In the genomic region with DNA sequence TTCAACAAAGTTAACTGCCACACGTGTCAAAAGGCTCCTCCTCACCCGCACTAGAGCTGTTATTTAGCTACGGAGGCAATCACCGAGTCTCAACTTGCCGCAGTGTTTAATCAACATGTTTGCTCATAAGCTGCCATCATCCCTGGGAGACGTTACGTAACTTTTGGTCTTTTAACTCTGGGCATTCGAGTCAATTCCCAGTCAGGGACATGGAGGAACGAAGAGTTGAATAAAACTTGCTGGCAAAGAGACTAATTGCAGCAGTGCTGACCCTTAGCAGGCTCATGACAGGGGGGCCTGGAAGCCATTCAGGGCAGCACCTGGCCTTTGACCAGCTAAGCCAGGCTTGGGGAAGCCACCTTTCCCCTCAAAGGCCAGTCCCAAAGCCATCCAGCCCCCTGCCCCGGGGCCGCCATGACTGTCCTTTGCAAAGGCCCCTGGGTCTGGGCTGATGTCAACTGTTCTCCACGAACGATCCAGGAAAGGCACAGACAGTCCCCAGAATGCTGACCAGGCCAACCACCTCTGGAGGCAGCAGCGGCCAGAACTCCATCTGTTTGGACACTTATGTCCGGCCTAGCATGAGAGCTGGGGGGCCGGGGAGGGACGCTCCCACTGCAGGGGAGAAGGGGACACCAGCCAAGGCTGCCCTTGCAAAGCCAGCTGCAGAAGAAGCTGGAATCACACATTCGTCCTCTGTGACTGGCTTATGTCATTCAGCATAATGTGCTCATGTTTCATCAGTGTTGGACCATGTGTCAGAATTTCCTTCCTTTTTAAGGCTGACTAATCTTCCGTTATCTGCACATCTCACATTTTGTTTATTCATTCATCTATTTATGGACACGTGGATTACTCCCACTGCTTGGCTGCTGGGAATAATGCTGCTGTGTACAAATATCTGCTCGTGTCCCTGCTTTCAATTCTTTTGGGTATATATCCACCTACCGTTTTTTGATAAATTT, we compare ENCODE assay signal across 1 cellular context.
TF ChIP-seq lines count a peak whose summit lies in the region.

No MANE protein-coding gene starts in this region.

TF ChIP-seq in SK-N-SH treated with all-trans-retinoic acid at 6 μM for 48 hours, 23 proteins besides CTCF, POLR2A, EP300 and RAD21 (continued from another document):
- TF ChIP-seq, protein P1, sequence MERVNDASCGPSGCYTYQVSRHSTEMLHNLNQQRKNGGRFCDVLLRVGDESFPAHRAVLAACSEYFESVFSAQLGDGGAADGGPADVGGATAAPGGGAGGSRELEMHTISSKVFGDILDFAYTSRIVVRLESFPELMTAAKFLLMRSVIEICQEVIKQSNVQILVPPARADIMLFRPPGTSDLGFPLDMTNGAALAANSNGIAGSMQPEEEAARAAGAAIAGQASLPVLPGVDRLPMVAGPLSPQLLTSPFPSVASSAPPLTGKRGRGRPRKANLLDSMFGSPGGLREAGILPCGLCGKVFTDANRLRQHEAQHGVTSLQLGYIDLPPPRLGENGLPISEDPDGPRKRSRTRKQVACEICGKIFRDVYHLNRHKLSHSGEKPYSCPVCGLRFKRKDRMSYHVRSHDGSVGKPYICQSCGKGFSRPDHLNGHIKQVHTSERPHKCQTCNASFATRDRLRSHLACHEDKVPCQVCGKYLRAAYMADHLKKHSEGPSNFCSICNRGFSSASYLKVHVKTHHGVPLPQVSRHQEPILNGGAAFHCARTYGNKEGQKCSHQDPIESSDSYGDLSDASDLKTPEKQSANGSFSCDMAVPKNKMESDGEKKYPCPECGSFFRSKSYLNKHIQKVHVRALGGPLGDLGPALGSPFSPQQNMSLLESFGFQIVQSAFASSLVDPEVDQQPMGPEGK (CRISPR knock-in tag; IDR thresholded peaks at IDR 0.05; ENCODE audit: borderline replicate concordance), result no peak
- TF ChIP-seq SNAI2 (CRISPR knock-in tag; IDR thresholded peaks at IDR 0.05) (no peak), OSR1 (CRISPR knock-in tag; IDR thresholded peaks at IDR 0.05) (no peak), TCF4 (CRISPR knock-in tag; IDR thresholded peaks at IDR 0.05; ENCODE audit: borderline replicate concordance) (no peak), BACH2 (CRISPR knock-in tag; IDR thresholded peaks at IDR 0.05; ENCODE audit: borderline replicate concordance) (no peak), ZNF565 (CRISPR knock-in tag; conservative IDR thresholded peaks at IDR 0.05; ENCODE audit: low read depth) (no peak), ISL1 (CRISPR knock-in tag; IDR thresholded peaks at IDR 0.05) (no peak), TOX (CRISPR knock-in tag; IDR thresholded peaks at IDR 0.05; ENCODE audit: borderline replicate concordance) (no peak)
- TF ChIP-seq, protein P2, sequence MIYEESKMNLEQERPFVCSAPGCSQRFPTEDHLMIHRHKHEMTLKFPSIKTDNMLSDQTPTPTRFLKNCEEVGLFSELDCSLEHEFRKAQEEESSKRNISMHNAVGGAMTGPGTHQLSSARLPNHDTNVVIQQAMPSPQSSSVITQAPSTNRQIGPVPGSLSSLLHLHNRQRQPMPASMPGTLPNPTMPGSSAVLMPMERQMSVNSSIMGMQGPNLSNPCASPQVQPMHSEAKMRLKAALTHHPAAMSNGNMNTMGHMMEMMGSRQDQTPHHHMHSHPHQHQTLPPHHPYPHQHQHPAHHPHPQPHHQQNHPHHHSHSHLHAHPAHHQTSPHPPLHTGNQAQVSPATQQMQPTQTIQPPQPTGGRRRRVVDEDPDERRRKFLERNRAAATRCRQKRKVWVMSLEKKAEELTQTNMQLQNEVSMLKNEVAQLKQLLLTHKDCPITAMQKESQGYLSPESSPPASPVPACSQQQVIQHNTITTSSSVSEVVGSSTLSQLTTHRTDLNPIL (CRISPR knock-in tag; IDR thresholded peaks at IDR 0.05; ENCODE audit: low read depth), result no peak
- TF ChIP-seq, protein P3, sequence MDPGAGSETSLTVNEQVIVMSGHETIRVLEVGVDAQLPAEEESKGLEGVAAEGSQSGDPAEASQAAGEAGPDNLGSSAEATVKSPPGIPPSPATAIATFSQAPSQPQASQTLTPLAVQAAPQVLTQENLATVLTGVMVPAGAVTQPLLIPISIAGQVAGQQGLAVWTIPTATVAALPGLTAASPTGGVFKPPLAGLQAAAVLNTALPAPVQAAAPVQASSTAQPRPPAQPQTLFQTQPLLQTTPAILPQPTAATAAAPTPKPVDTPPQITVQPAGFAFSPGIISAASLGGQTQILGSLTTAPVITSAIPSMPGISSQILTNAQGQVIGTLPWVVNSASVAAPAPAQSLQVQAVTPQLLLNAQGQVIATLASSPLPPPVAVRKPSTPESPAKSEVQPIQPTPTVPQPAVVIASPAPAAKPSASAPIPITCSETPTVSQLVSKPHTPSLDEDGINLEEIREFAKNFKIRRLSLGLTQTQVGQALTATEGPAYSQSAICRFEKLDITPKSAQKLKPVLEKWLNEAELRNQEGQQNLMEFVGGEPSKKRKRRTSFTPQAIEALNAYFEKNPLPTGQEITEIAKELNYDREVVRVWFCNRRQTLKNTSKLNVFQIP (CRISPR knock-in tag; IDR thresholded peaks at IDR 0.05; ENCODE audit: borderline replicate concordance, low read depth), result no peak
- TF ChIP-seq, protein P4, sequence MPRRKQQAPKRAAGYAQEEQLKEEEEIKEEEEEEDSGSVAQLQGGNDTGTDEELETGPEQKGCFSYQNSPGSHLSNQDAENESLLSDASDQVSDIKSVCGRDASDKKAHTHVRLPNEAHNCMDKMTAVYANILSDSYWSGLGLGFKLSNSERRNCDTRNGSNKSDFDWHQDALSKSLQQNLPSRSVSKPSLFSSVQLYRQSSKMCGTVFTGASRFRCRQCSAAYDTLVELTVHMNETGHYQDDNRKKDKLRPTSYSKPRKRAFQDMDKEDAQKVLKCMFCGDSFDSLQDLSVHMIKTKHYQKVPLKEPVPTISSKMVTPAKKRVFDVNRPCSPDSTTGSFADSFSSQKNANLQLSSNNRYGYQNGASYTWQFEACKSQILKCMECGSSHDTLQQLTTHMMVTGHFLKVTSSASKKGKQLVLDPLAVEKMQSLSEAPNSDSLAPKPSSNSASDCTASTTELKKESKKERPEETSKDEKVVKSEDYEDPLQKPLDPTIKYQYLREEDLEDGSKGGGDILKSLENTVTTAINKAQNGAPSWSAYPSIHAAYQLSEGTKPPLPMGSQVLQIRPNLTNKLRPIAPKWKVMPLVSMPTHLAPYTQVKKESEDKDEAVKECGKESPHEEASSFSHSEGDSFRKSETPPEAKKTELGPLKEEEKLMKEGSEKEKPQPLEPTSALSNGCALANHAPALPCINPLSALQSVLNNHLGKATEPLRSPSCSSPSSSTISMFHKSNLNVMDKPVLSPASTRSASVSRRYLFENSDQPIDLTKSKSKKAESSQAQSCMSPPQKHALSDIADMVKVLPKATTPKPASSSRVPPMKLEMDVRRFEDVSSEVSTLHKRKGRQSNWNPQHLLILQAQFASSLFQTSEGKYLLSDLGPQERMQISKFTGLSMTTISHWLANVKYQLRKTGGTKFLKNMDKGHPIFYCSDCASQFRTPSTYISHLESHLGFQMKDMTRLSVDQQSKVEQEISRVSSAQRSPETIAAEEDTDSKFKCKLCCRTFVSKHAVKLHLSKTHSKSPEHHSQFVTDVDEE (CRISPR knock-in tag; IDR thresholded peaks at IDR 0.05), result no peak
